ENCODE assay signal across 35 cellular contexts in genomic region chr12:12286441-12286840, GRCh38.
"Had no signal": no experiment of that assay in that cellular context is flagged by ENCODE, and none has a peak within 500 bp of the region (broad histone marks: within the 10 kb centered on the region; RNA-seq: fewer than 3 reads in every experiment).

No MANE protein-coding gene starts in this region.

- H3K27ac ChIP-seq: KMS-11 had no signal

- H3K9me3 ChIP-seq: MG63 had no signal

- H3K36me3 ChIP-seq: MG63 had no signal

- H3K27me3 ChIP-seq: MG63 had no signal

- H3K4me2 ChIP-seq: KMS-11 had no signal

- DNase-seq: Karpas-422, Kasumi-1, MG63, MM.1S, MV-4-11, NCI-H1048, NCI-H1092, NCI-H1092 treated with DMSO at 0.1 percent for 48 hours, NCI-H1105, NCI-H1417, NCI-H1417 treated with DMSO at 0.1 percent for 48 hours, NCI-H1436, NCI-H1436 treated with DMSO at 0.1 percent for 48 hours, NCI-H146, NCI-H1694, NCI-H1694 treated with DMSO at 0.1 percent for 48 hours, NCI-H187, NCI-H187 treated with DMSO at 0.1 percent for 48 hours, NCI-H1930, NCI-H2029, NCI-H2029 treated with DMSO at 0.1 percent for 48 hours, NCI-H2081, NCI-H2081 treated with DMSO at 0.1 percent for 48 hours, NCI-H2107, NCI-H2171, NCI-H2171 treated with DMSO at 0.1 percent for 48 hours, NCI-H2227 treated with DMSO at 0.1 percent for 48 hours, NCI-H226, NCI-H345, NCI-H446, NCI-H446 treated with DMSO at 0.1 percent for 48 hours, NCI-H510A, NCI-H510A treated with DMSO at 0.1 percent for 48 hours, NCI-H524 had no signal

- H3K4me3 ChIP-seq: MG63 had no signal
